Comparison of ENCODE assay signal across 19 cellular contexts in genomic region chr1:224737353-224737727, GRCh38.
DNase-seq lines count a peak whose midpoint lies in the region; ATAC-seq, FAIRE-seq and TF ChIP-seq lines count a peak whose summit lies in the region.
"Had no signal": no experiment of that assay in that cellular context is flagged by ENCODE, and none has a peak within 500 bp of the region (broad histone marks: within the 10 kb centered on the region; RNA-seq: fewer than 3 reads in every experiment).

No MANE protein-coding gene starts in this region.

- peak overlapping the region; percentile 34 for H3K4ac ChIP-seq in H1 (replicated peaks; ENCODE audit: insufficient read length, low read depth, low read length)

- ATAC-seq in GM21786 (IDR thresholded peaks at IDR 0.05; ENCODE audit: unreplicated experiment) = no peak
- no peak for ATAC-seq in GM19452 (IDR thresholded peaks at IDR 0.05; ENCODE audit: unreplicated experiment)

- no peak overlapping the region for H4K5ac ChIP-seq in H1 (ENCODE audit: insufficient read length, low read depth, low read length)

- H3K4me1 ChIP-seq in right atrium auricular region (peaks cover 0 to 28% of the 10 kb centered on the region in 2 donors), H1 (replicated peaks in 1 of 4; ENCODE audit: control insufficient read depth in 3 of 4, insufficient read depth in 4 of 4, low read length in 3 of 4) (peaks cover 12 to 26% (median 13%) of the 10 kb centered on the region in 4 experiments), neural progenitor cell (peaks cover 33% of the 10 kb centered on the region)

- H3K36me3 ChIP-seq in right atrium auricular region (no peaks in the 10 kb centered on the region), H1 (ENCODE audit: control insufficient read depth in 2 of 4, insufficient read depth in 4 of 4, low read length in 3 of 4) (no peaks in the 10 kb centered on the region), neural progenitor cell (no peaks in the 10 kb centered on the region)
- H3K36me3 ChIP-seq: adrenal gland, brain microvascular endothelial cell, prostate gland, tibial artery had no signal

- no peak overlapping the region for H2BK120ac ChIP-seq in H1 (replicated peaks; ENCODE audit: low read depth, low read length)

- peaks cover 3% of the 10 kb centered on the region for H3K27me3 Mint-ChIP-seq in neural progenitor cell (ENCODE audit: insufficient read depth, low read depth)
- H3K27me3 Mint-ChIP-seq: activated T-cell treated with anti-CD3 and anti-CD28 coated beads, Interleukin-2, amount 50 U/mL, for 24 hours had no signal

- H4K91ac ChIP-seq in H1 (replicated peaks; ENCODE audit: insufficient read length, low read length) = peak overlapping the region; percentile 59

- H3K36me3 Mint-ChIP-seq in neural progenitor cell = no peaks in the 10 kb centered on the region

- CTCF ChIA-PET in H1 (lab: Charles Lee; ENCODE audit: partially characterized antibody) = interaction anchor here (0.5 to 7.6 kb wide), 10 partner anchors 9 to 267 kb away, joined by 3 to 91 read pairs (median 4); no protein-coding TSS in a partner anchor

- intact Hi-C loops in cardiac septum (cut with DNase I) = no loop called here

- H3K27me3 ChIP-seq in right atrium auricular region (no peaks in the 10 kb centered on the region), H1 (replicated peaks in 1 of 4; ENCODE audit: control insufficient read depth in 3 of 4, extremely low read depth in 1 of 4, insufficient read depth in 3 of 4, low read length in 3 of 4) (peaks cover 0 to 2% (median 0%) of the 10 kb centered on the region in 4 experiments; a peak in 1 of 7 replicates), neural progenitor cell (no peaks in the 10 kb centered on the region)
- H3K27me3 ChIP-seq: adrenal gland, brain microvascular endothelial cell, tibial artery had no signal

- no peak overlapping the region; the same call in 1 of the 2 replicates for H2BK20ac ChIP-seq in H1 (ENCODE audit: low read length)

- no peak overlapping the region for H2BK15ac ChIP-seq in H1 (ENCODE audit: low read length)

- no peak overlapping the region for H3K23ac ChIP-seq in H1 (ENCODE audit: insufficient read length)

- H3K14ac ChIP-seq in H1 (ENCODE audit: insufficient read length) = no peak overlapping the region

- H3K79me2 ChIP-seq in H1 (ENCODE audit: control insufficient read depth in 1 of 2, insufficient read depth in 2 of 2, low read length in 2 of 2) (no peaks in the 10 kb centered on the region), neural progenitor cell (ENCODE audit: low read depth) (no peaks in the 10 kb centered on the region)

- H3K27ac ChIP-seq in right atrium auricular region = peak overlapping the region; percentile 52 to 65
- H3K27ac ChIP-seq in H1 (ENCODE audit: low read depth, low read length) = no peak overlapping the region
- H3K27ac ChIP-seq in neural progenitor cell = no peak overlapping the region
- H3K27ac ChIP-seq: adrenal gland, prostate gland had no signal

- H4K20me1 ChIP-seq in H1 (replicated peaks in 1 of 2; ENCODE audit: control insufficient read depth in 1 of 2, insufficient read depth in 2 of 2, low read length in 2 of 2) (no peaks in the 10 kb centered on the region), neural progenitor cell (ENCODE audit: low read depth) (no peaks in the 10 kb centered on the region)

- H3K4me3 ChIP-seq in right atrium auricular region (no peak overlapping the region), H1 (ENCODE audit: extremely low read depth in 1 of 4, insufficient read depth in 2 of 4, low read depth in 3 of 4, low read length in 4 of 4) (no peak overlapping the region), neural progenitor cell (no peak overlapping the region)
- H3K4me3 ChIP-seq: adrenal gland, prostate gland, tibial artery had no signal

- no peak for TF ChIP-seq RAD21 in H1 (IDR thresholded peaks at IDR 0.05 in 1 of 2, conservative IDR thresholded peaks at IDR 0.05 in 1 of 2; ENCODE audit: low read depth in 2 of 2, low read length in 2 of 2)

- no peak overlapping the region for H2BK5ac ChIP-seq in H1 (ENCODE audit: low read depth, low read length)

- H3K18ac ChIP-seq in H1 (ENCODE audit: extremely low read depth, low read length) = no peak overlapping the region

- H3K79me1 ChIP-seq in H1 (ENCODE audit: low read depth, low read length) = no peaks in the 10 kb centered on the region; the same call in 1 of the 2 replicates

- H3K4me2 ChIP-seq in H1 (ENCODE audit: insufficient read depth in 1 of 2, low read depth in 2 of 2, low read length in 2 of 2) (peak overlapping the region in 1 of 2 experiments; percentile 33; a peak in 1 of 4 replicates), neural progenitor cell (no peak overlapping the region)

- no peak overlapping the region for H2BK12ac ChIP-seq in H1 (ENCODE audit: low read depth, low read length)

- no peak overlapping the region for H3K27ac Mint-ChIP-seq in neural progenitor cell
- H3K27ac Mint-ChIP-seq: activated CD4-positive, alpha-beta T cell treated with anti-CD3 and anti-CD28 coated beads, Interleukin-2, amount 10 ng/mL, durations not matched to agents 24 days and 14 days; activated T-cell treated with anti-CD3 and anti-CD28 coated beads, Interleukin-2, amount 50 U/mL, for 24 hours; B cell had no signal

- peaks cover 36% of the 10 kb centered on the region for H3K4me1 Mint-ChIP-seq in neural progenitor cell

- H3F3A ChIP-seq in neural progenitor cell (ENCODE audit: low read depth) = peaks cover 16% of the 10 kb centered on the region

- no peak for TF ChIP-seq POLR2A in H1 (IDR thresholded peaks at IDR 0.05; ENCODE audit: control extremely low read depth in 1 of 2, low read depth in 2 of 2, low read length in 2 of 2)

- TF ChIP-seq CTCF in right atrium auricular region (IDR thresholded peaks at IDR 0.05) = no peak
- no peak for TF ChIP-seq CTCF in H1 (IDR thresholded peaks at IDR 0.05; ENCODE audit: control extremely low read depth in 1 of 3, insufficient read depth in 1 of 3, low read depth in 1 of 3, low read length in 3 of 3)
- no peak for TF ChIP-seq CTCF in neural progenitor cell (IDR thresholded peaks at IDR 0.05)

- WGBS in H1 (ENCODE audit: extremely low coverage in 1 of 2, insufficient coverage in 1 of 2, insufficient read length in 1 of 2, insufficient replicate concordance in 2 of 2, low coverage in 1 of 2, low lambda C conversion rate in 2 of 2, missing lambda C conversion rate in 1 of 2), 2 experiments = 85% methylated on average over 8 of the region's 10 CpGs; no CpG with 5 or more reads in 1 of the 2 experiments

- no peaks in the 10 kb centered on the region for H3K9me3 Mint-ChIP-seq in neural progenitor cell
- H3K9me3 Mint-ChIP-seq: activated CD4-positive, alpha-beta T cell treated with anti-CD3 and anti-CD28 coated beads, Interleukin-2, amount 10 ng/mL, durations not matched to agents 24 days and 14 days; activated T-cell treated with anti-CD3 and anti-CD28 coated beads, Interleukin-2, amount 50 U/mL, for 24 hours; stimulated activated naive CD8-positive, alpha-beta T cell treated with anti-CD3 and anti-CD28 coated beads, Interleukin-15, amount 100 ng/mL, for 72 hours had no signal

- no peak for FAIRE-seq in H1 (lab: Jason Lieb, UNC)

- H4K8ac ChIP-seq in H1 (ENCODE audit: extremely low read depth, insufficient read depth, low read length) = 0 out of 2 replicates have a peak overlapping the region, but pooled peaks have one; percentile 6

- no peak for DNase-seq in right atrium auricular region (ENCODE audit: low spot score)
- no peak for DNase-seq in cardiac septum (ENCODE audit: low spot score)
- DNase-seq in H1 (ENCODE audit: low read depth in 1 of 2, low spot score in 2 of 2) = no peak
- no peak for DNase-seq in neural progenitor cell (ENCODE audit: low spot score)
- DNase-seq in D341Med (ENCODE audit: low spot score) = no peak
- DNase-seq in NCI-H1694 treated with DMSO at 0.1 percent for 48 hours (lab: John Stamatoyannopoulos, UW) = no peak
- DNase-seq: activated CD4-positive, alpha-beta T cell treated with anti-CD3 and anti-CD28 coated beads, Interleukin-2, amount 10 ng/mL, durations not matched to agents 24 days and 14 days; activated gamma-delta T cell treated with Interleukin-2 at 50 U/mL for 16 hours; activated T-cell treated with anti-CD3 and anti-CD28 coated beads, Interleukin-2, amount 50 U/mL, for 24 hours; NCI-H146; NCI-H446 had no signal

- no peak for TF ChIP-seq EP300 in H1 (IDR thresholded peaks at IDR 0.05; ENCODE audit: borderline replicate concordance in 1 of 2, low read depth in 2 of 2, low read length in 2 of 2)

- no peaks in the 10 kb centered on the region for H3K23me2 ChIP-seq in H1 (ENCODE audit: low read depth, low read length)

- H3K9me3 ChIP-seq in right atrium auricular region (no peaks in the 10 kb centered on the region), H1 (ENCODE audit: insufficient read depth in 2 of 2, low read depth in 1 of 2, low read length in 1 of 2) (no peaks in the 10 kb centered on the region), neural progenitor cell (ENCODE audit: low read depth) (no peaks in the 10 kb centered on the region)
- H3K9me3 ChIP-seq: adrenal gland, prostate gland, tibial artery had no signal

- H3K9ac ChIP-seq in H1 (replicated peaks in 1 of 4; ENCODE audit: extremely low read depth in 1 of 4, low read depth in 3 of 4, low read length in 3 of 4) (no peak overlapping the region), neural progenitor cell (no peak overlapping the region)

- no peak overlapping the region for H2AFZ ChIP-seq in H1 (ENCODE audit: low read length)
- peak overlapping the region; percentile 49 for H2AFZ ChIP-seq in neural progenitor cell (replicated peaks)

- POLR2A ChIA-PET in H1 (lab: Charles Lee; ENCODE audit: partially characterized antibody) = no interaction called here

- no peak overlapping the region for H3K4me3 Mint-ChIP-seq in neural progenitor cell
- H3K4me3 Mint-ChIP-seq: activated CD4-positive, alpha-beta T cell treated with anti-CD3 and anti-CD28 coated beads, Interleukin-2, amount 10 ng/mL, durations not matched to agents 24 days and 14 days; activated T-cell treated with anti-CD3 and anti-CD28 coated beads, Interleukin-2, amount 50 U/mL, for 24 hours had no signal

- no peak overlapping the region for H2AK5ac ChIP-seq in H1 (ENCODE audit: low read depth, low read length)

- H3K56ac ChIP-seq in H1 (replicated peaks; ENCODE audit: insufficient read length, low read depth, low read length) = no peak overlapping the region

Comparison
In these comparisons a context has a peak if more than half of its experiments do, and no peak if none do; other contexts are left out.
1. H3K27ac ChIP-seq: peak in right atrium auricular region (2 of 2); none in H1 (single experiment) and neural progenitor cell (single experiment).